33 cellular contexts compared by ENCODE assay signal in the genomic region with DNA sequence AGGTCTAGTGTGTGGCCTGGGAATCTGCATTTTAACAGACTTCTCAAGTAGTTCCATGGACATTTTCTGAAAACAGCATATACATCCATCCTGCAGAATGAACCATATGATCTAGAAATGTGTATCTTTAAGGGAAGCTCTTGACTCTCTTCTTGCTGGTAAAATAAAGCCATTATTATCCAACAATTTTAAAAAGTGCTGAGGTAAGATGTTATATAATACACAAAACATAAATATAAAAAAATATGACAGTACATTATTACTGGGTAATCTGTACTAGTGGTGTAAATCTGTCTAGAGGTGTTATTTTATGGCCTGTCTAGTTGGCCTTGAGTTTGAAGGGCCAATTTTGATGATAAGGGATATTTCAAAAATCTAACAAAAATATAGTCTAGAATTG.
"Had no signal": no experiment of that assay in that cellular context is flagged by ENCODE, and none has a peak within 500 bp of the region (broad histone marks: within the 10 kb centered on the region; RNA-seq: fewer than 3 reads in every experiment).

No MANE protein-coding gene starts in this region.

- H3K27me3 ChIP-seq: brain microvascular endothelial cell, Peyer's patch had no signal

- H3K4me3 ChIP-seq: Peyer's patch had no signal

- DNase-seq: activated B cell treated with CpG ODN at 0.5 μM for 24 hours; activated CD4-positive, alpha-beta T cell treated with anti-CD3 and anti-CD28 coated beads for 48 hours; activated CD4-positive, alpha-beta T cell treated with anti-CD3 and anti-CD28 coated beads, Interleukin-2, amount 50 U/mL, for 4 hours; activated CD4-positive, CD25-positive, alpha-beta regulatory T cell treated with anti-CD3 and anti-CD28 coated beads, Interleukin-2, amount 50 U/mL, for 72 hours; activated CD8-positive, alpha-beta T cell treated with anti-CD3 and anti-CD28 coated beads for 36 hours; activated effector memory CD4-positive, alpha-beta T cell treated with anti-CD3 and anti-CD28 coated beads, Interleukin-2, amount 50 U/mL, for 16 hours; activated naive CD4-positive, alpha-beta T cell; activated naive CD4-positive, alpha-beta T cell treated with anti-CD3 and anti-CD28 coated beads, Interleukin-2, amount 50 U/mL, for 16 hours; activated naive CD8-positive, alpha-beta T cell treated with anti-CD3 and anti-CD28 coated beads for 36 hours; activated T-cell treated with anti-CD3 and anti-CD28 coated beads, Interleukin-2, amount 50 U/mL, for 1 hour; activated T-cell treated with anti-CD3 and anti-CD28 coated beads, Interleukin-2, amount 50 U/mL, for 72 hours; amniotic stem cell; aorta; central memory CD4-positive, alpha-beta T cell; NCI-H1105 treated with DMSO at 0.1 percent for 48 hours; NCI-H1436; NCI-H1694; NCI-H1930; NCI-H2081 treated with DMSO at 0.1 percent for 48 hours; NCI-H446 treated with DMSO at 0.1 percent for 48 hours; NCI-H524; NK-92 treated with Interleukin-12 subunit alpha and Interleukin-12 subunit beta, amount 100 ng/mL, for 24 hours; PC-3; Peyer's patch; RPMI8226; SIG-M5; SW 1271; T-helper 1 cell; T-helper 2 cell; T-helper 9 cell had no signal

- H3K36me3 ChIP-seq: brain microvascular endothelial cell, Peyer's patch had no signal

- ATAC-seq: activated CD8-positive, alpha-beta T cell treated with anti-CD3 and anti-CD28 coated beads for 36 hours; activated T-cell treated with anti-CD3 and anti-CD28 coated beads, Interleukin-2, amount 50 U/mL, for 72 hours; activated T-helper 17 cell treated with anti-CD3 and anti-CD28 coated beads, Interleukin-2, amount 50 U/mL, for 72 hours; PC-3 had no signal

- H3K9me3 ChIP-seq: Peyer's patch had no signal

- H3K4me1 ChIP-seq: Peyer's patch had no signal

- H3K27ac ChIP-seq: Peyer's patch, VCaP had no signal
